ENCODE assay signal across 22 cellular contexts in genomic region chr1:89887270-89887669, GRCh38.
DNase-seq lines count a peak whose midpoint lies in the region; ATAC-seq, FAIRE-seq and TF ChIP-seq lines count a peak whose summit lies in the region.
"Had no signal": no experiment of that assay in that cellular context is flagged by ENCODE, and none has a peak within 500 bp of the region (broad histone marks: within the 10 kb centered on the region; RNA-seq: fewer than 3 reads in every experiment).

No MANE protein-coding gene starts in this region.

- H3K27ac ChIP-seq in A549, result peak overlapping the region; percentile 87 to 89; a peak in 4 of 6 replicates
- no peak overlapping the region for H3K27ac ChIP-seq in mammary epithelial cell (ENCODE audit: insufficient read depth, low read depth, low read length)
- H3K27ac ChIP-seq: cardiac muscle cell, SJCRH30, tibial nerve had no signal

- H3K9me3 Mint-ChIP-seq in HFFc6 (no peaks in the 10 kb centered on the region), progenitor cell of endocrine pancreas (ENCODE audit: low read depth) (no peaks in the 10 kb centered on the region)
- H3K9me3 Mint-ChIP-seq: CD4-positive, alpha-beta memory T cell had no signal

- no peak for TF ChIP-seq POLR2A in A549 (IDR thresholded peaks at IDR 0.05; ENCODE audit: low read length)

- H3K36me3 Mint-ChIP-seq in HFFc6 (ENCODE audit: low read depth) (peaks cover 15% of the 10 kb centered on the region), progenitor cell of endocrine pancreas (ENCODE audit: insufficient read depth) (peaks cover 10% of the 10 kb centered on the region)

- in situ Hi-C loops in mammary epithelial cell (cut with MboI; ENCODE audit: low sequenced_read_pairs in 2 of 2), result loop anchor here in 1 of 2 donors (25.0 kb wide), 1 partner anchor 250 kb away; the partner anchor contains the start of gene LRRC8C

- WGBS in A549 (ENCODE audit: missing lambda C conversion rate), result 87% methylated on average over 2 of the region's 2 CpGs
- 100% methylated on average over 2 of the region's 2 CpGs for WGBS in mammary epithelial cell (ENCODE audit: low coverage, missing lambda C conversion rate)

- no peaks in the 10 kb centered on the region for H3K27me3 ChIP-seq in mammary epithelial cell (ENCODE audit: insufficient read depth, low read length)
- H3K27me3 ChIP-seq: cardiac muscle cell, SJCRH30, tibial nerve had no signal

- H3K4me3 ChIP-seq in A549, result no peak overlapping the region
- H3K4me3 ChIP-seq in mammary epithelial cell (replicated peaks in 1 of 3; ENCODE audit: insufficient read depth in 1 of 3, low read depth in 2 of 3, low read length in 3 of 3), result no peak overlapping the region
- H3K4me3 ChIP-seq: cardiac muscle cell, SJCRH30, tibial nerve had no signal

- H3K27ac Mint-ChIP-seq in HFFc6 (peak overlapping the region; percentile 13; the same call in 1 of the 2 replicates), progenitor cell of endocrine pancreas (no peak overlapping the region)
- H3K27ac Mint-ChIP-seq: activated T-helper 1 cell treated with anti-CD3 and anti-CD28 coated beads, Interleukin-12 subunit alpha, Interleukin-12 subunit beta, Interleukin-2, Interleukin-4 antibody, amounts not matched to agents 30 ng/mL and 10 ng/mL and 1 ng/mL, durations not matched to agents 14 hours and 24 hours and 36 hours had no signal

- FAIRE-seq in A549 (lab: Jason Lieb, UNC), result no peak

- POLR2A ChIA-PET in A549 (lab: Yijun Ruan, JAX), result no interaction called here
- POLR2A ChIA-PET in HEK293T (lab: Yijun Ruan, JAX), result no interaction called here

- H3K79me2 ChIP-seq in mammary epithelial cell (ENCODE audit: insufficient read depth, low read length), result peaks cover 22% of the 10 kb centered on the region

- H3K36me3 ChIP-seq in mammary epithelial cell (ENCODE audit: insufficient read depth, low read length), result no peaks in the 10 kb centered on the region
- H3K36me3 ChIP-seq: cardiac muscle cell, SJCRH30, tibial nerve had no signal

- H3K4me2 ChIP-seq in A549, result peak overlapping the region; percentile 34; the same call in 2 of the 3 replicates
- no peak overlapping the region for H3K4me2 ChIP-seq in mammary epithelial cell (ENCODE audit: insufficient read depth, low read depth, low read length)

- peak in 1 of 2 experiments; percentile 48 for DNase-seq in A549 (ENCODE audit: low read depth in 1 of 2, low spot score in 1 of 2)
- peak; percentile 58 for DNase-seq in HFFc6
- DNase-seq in mammary epithelial cell, result peak; percentile 24
- DNase-seq in kidney glomerular epithelial cell (lab: John Stamatoyannopoulos, UW), result peak; percentile 20
- no peak for DNase-seq in HEK293T (ENCODE audit: extremely low spot score)
- DNase-seq in NK-92 treated with Interleukin-12 subunit alpha and Interleukin-12 subunit beta, amount 100 ng/mL, for 24 hours (lab: John Stamatoyannopoulos, UW), result no peak
- no peak for DNase-seq in hypothalamus (lab: John Stamatoyannopoulos, UW)
- DNase-seq in progenitor cell of endocrine pancreas (ENCODE audit: low spot score, unreplicated experiment), result no peak
- DNase-seq: ACHN; activated CD8-positive, alpha-beta memory T cell treated with anti-CD3 and anti-CD28 coated beads for 24 hours; CD4-positive, alpha-beta memory T cell; DND-41; kidney; NCI-H2029; NCI-H510A; retina; SJCRH30; stimulated activated naive CD4-positive, alpha-beta T cell treated with Interleukin-2 at 50 U/mL for 16 hours; T-helper 9 cell had no signal

- BruUV-seq in mammary epithelial cell (replicated peaks; lab: Mats Ljungman, UMichigan), result no TSS peak

- dilution Hi-C loops in mammary epithelial cell (cut with HindIII; ENCODE audit: low sequenced_read_pairs), result no loop called here

- H3K4me1 ChIP-seq in A549 (peaks cover 80% of the 10 kb centered on the region), mammary epithelial cell (ENCODE audit: insufficient read depth, low read length) (peaks cover 45% of the 10 kb centered on the region)

- H3K9ac ChIP-seq in mammary epithelial cell (ENCODE audit: insufficient read depth, low read length), result no peak overlapping the region

- no peak for TF ChIP-seq EP300 in A549 (IDR thresholded peaks at IDR 0.05)

- TF ChIP-seq RAD21 in A549 (conservative IDR thresholded peaks at IDR 0.05 in 1 of 2, IDR thresholded peaks at IDR 0.05 in 1 of 2), result no peak

- TF ChIP-seq CTCF in A549 (IDR thresholded peaks at IDR 0.05) (no peak), HFFc6 (IDR thresholded peaks at IDR 0.05) (no peak), mammary epithelial cell (conservative IDR thresholded peaks at IDR 0.05 in 1 of 2, IDR thresholded peaks at IDR 0.05 in 1 of 2; ENCODE audit: extremely low read depth in 1 of 2, insufficient read depth in 1 of 2, low read depth in 1 of 2, low read length in 2 of 2) (no peak), progenitor cell of endocrine pancreas (IDR thresholded peaks at IDR 0.05; ENCODE audit: unreplicated experiment) (no peak)

- no peaks in the 10 kb centered on the region for H3K9me3 ChIP-seq in A549
- H3K9me3 ChIP-seq in mammary epithelial cell (replicated peaks; ENCODE audit: insufficient read depth, low read length), result no peaks in the 10 kb centered on the region
- H3K9me3 ChIP-seq: SJCRH30, tibial nerve had no signal

- peaks cover 94% of the 10 kb centered on the region for H3K4me1 Mint-ChIP-seq in HFFc6 (ENCODE audit: low read depth)
- H3K4me1 Mint-ChIP-seq in progenitor cell of endocrine pancreas (ENCODE audit: low read depth), result no peaks in the 10 kb centered on the region

- no peak overlapping the region for H2AFZ ChIP-seq in mammary epithelial cell (ENCODE audit: low read depth, low read length)

- no peaks in the 10 kb centered on the region for H4K20me1 ChIP-seq in mammary epithelial cell (ENCODE audit: insufficient read depth, low read length)

- H3K27me3 Mint-ChIP-seq in HFFc6 (ENCODE audit: insufficient read depth), result no peaks in the 10 kb centered on the region; the same call in 1 of the 2 replicates
- no peaks in the 10 kb centered on the region for H3K27me3 Mint-ChIP-seq in progenitor cell of endocrine pancreas
- H3K27me3 Mint-ChIP-seq: CD4-positive, alpha-beta memory T cell had no signal

- H3K4me3 Mint-ChIP-seq in HFFc6 (no peak overlapping the region), progenitor cell of endocrine pancreas (ENCODE audit: low read depth) (no peak overlapping the region)
- H3K4me3 Mint-ChIP-seq: activated T-helper 1 cell treated with anti-CD3 and anti-CD28 coated beads, Interleukin-12 subunit alpha, Interleukin-12 subunit beta, Interleukin-2, Interleukin-4 antibody, amounts not matched to agents 30 ng/mL and 10 ng/mL and 1 ng/mL, durations not matched to agents 14 hours and 24 hours and 36 hours; CD4-positive, alpha-beta memory T cell had no signal

- CTCF ChIA-PET in A549 (lab: Yijun Ruan, JAX), result no interaction called here
- CTCF ChIA-PET in mammary epithelial cell (lab: Charles Lee; ENCODE audit: low non-redundant PET), result no interaction called here
- CTCF ChIA-PET in HEK293T (lab: Yijun Ruan, JAX), result no interaction called here

- no peak for ATAC-seq in A549

- intact Hi-C loops in mammary epithelial cell (cut with micrococcal nuclease), result no loop called here

TF ChIP-seq in A549, 52 proteins besides CTCF, POLR2A, EP300 and RAD21 (continues in another document):
- TF ChIP-seq FOXS1 (CRISPR knock-in tag; IDR thresholded peaks at IDR 0.05), result no peak
- TF ChIP-seq SREBF2 (IDR thresholded peaks at IDR 0.05), result no peak
- TF ChIP-seq FOSB (CRISPR knock-in tag; IDR thresholded peaks at IDR 0.05), result no peak
- no peak for TF ChIP-seq HOXB13 (CRISPR knock-in tag; IDR thresholded peaks at IDR 0.05; ENCODE audit: low read depth)
- TF ChIP-seq NR3C1 (IDR thresholded peaks at IDR 0.05), result no peak
- TF ChIP-seq PHF8 (IDR thresholded peaks at IDR 0.05; ENCODE audit: borderline replicate concordance, low read depth), result no peak
- TF ChIP-seq MAFK (IDR thresholded peaks at IDR 0.05; ENCODE audit: partially characterized antibody), result no peak
- TF ChIP-seq KDM1A (IDR thresholded peaks at IDR 0.05; ENCODE audit: low read depth), result no peak
- no peak for TF ChIP-seq E2F6 (IDR thresholded peaks at IDR 0.05; ENCODE audit: borderline replicate concordance, low read depth)

TF ChIP-seq in HEK293T, 16 proteins besides CTCF, POLR2A, EP300 and RAD21:
- TF ChIP-seq FOXK2 (IDR thresholded peaks at IDR 0.05) (no peak), ELF4 (IDR thresholded peaks at IDR 0.05) (no peak), FOXA1 (IDR thresholded peaks at IDR 0.05) (no peak), NFRKB (IDR thresholded peaks at IDR 0.05) (no peak), BHLHE40 (IDR thresholded peaks at IDR 0.05; ENCODE audit: borderline replicate concordance) (no peak), L3MBTL2 (conservative IDR thresholded peaks at IDR 0.05) (no peak)

Comparison
In these comparisons a context has a peak if more than half of its experiments do, and no peak if none do; other contexts are left out.
1. DNase-seq: peak in HFFc6 (single experiment), mammary epithelial cell (single experiment) and kidney glomerular epithelial cell (single experiment); none in HEK293T (single experiment), NK-92 treated with Interleukin-12 subunit alpha and Interleukin-12 subunit beta, amount 100 ng/mL, for 24 hours (single experiment), hypothalamus (0 of 51) and progenitor cell of endocrine pancreas (single experiment).